In the genomic region with DNA sequence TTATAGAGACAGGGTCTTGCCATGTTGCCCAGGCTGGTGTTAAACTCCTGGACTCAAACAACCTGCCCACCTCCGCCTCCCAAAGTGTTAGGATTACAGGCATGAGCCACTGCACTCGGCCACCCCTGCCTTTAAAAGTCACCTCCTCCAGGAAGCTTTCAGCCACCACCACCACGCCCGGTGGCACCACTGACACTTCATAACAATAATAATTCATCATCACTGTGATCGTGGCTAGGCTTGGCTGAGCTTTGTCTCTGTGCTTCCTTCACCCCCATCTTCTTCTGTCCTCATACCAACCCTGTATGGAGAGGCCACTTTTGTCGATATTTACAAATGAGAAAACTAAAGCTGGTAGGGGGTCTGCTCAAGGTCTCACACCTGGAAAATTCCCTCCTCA, we compare ENCODE assay signal across 13 cellular contexts. TPM values are rescaled to one million over a fixed set of nuclear protein-coding genes. Genes with fewer than 3 reads are reported as not detected.
DNase-seq lines count a peak whose midpoint lies in the region; ATAC-seq, FAIRE-seq and TF ChIP-seq lines count a peak whose summit lies in the region.
"Had no signal": no experiment of that assay in that cellular context is flagged by ENCODE, and none has a peak within 500 bp of the region (broad histone marks: within the 10 kb centered on the region; RNA-seq: fewer than 3 reads in every experiment).

No MANE protein-coding gene starts in this region.

- no peaks in the 10 kb centered on the region for H3K27me3 Mint-ChIP-seq in CD4-positive, alpha-beta T cell
- peaks cover 0 to 6% (median 2%) of the 10 kb centered on the region in 5 donors for H3K27me3 Mint-ChIP-seq in naive thymus-derived CD8-positive, alpha-beta T cell

- H3K9me3 ChIP-seq in CD4-positive, alpha-beta T cell (ENCODE audit: control insufficient read depth, low read length), result no peaks in the 10 kb centered on the region
- no peaks in the 10 kb centered on the region for H3K9me3 ChIP-seq in gastroesophageal sphincter
- H3K9me3 ChIP-seq: neutrophil, spleen had no signal

- TF ChIP-seq CTCF in CD4-positive, alpha-beta T cell (IDR thresholded peaks at IDR 0.05), result no peak
- TF ChIP-seq CTCF in gastroesophageal sphincter (IDR thresholded peaks at IDR 0.05), result no peak

- WGBS in gastroesophageal sphincter (ENCODE audit: low coverage in 1 of 2), 2 donors, result 68 to 69% methylated on average over 3 to 5 of the region's 6 CpGs

- CTCF ChIA-PET in CD4-positive, alpha-beta T cell (lab: Charles Lee), result no interaction called here

- no peak for ATAC-seq in CD4-positive, alpha-beta T cell (ENCODE audit: poor library complexity)
- ATAC-seq in activated naive CD4-positive, alpha-beta T cell treated with anti-CD3 and anti-CD28 coated beads, Interleukin-2, amount 50 U/mL, for 72 hours, result peak; percentile 39 to 55
- ATAC-seq in naive thymus-derived CD8-positive, alpha-beta T cell, result no peak
- no peak for ATAC-seq in gastroesophageal sphincter

- H3K36me3 ChIP-seq in gastroesophageal sphincter, result no peaks in the 10 kb centered on the region
- H3K36me3 ChIP-seq: neutrophil, spleen had no signal

- no peak overlapping the region for H3K4me3 ChIP-seq in gastroesophageal sphincter

- no peak for DNase-seq in CD4-positive, alpha-beta T cell
- DNase-seq in NAMALWA (ENCODE audit: low spot score) (peak; percentile 29), GM12892 (ENCODE audit: insufficient read length) (no peak), foreskin melanocyte (no peak)
- no peak for DNase-seq in activated naive CD4-positive, alpha-beta T cell treated with anti-CD3 and anti-CD28 coated beads, Interleukin-2, amount 50 U/mL, for 72 hours (ENCODE audit: low spot score in 2 of 2)
- no peak for DNase-seq in naive thymus-derived CD8-positive, alpha-beta T cell
- no peak for DNase-seq in effector CD4-positive, alpha-beta T cell
- DNase-seq: H7, NCI-H2029 treated with DMSO at 0.1 percent for 48 hours, spleen had no signal

- H3K27me3 ChIP-seq in CD4-positive, alpha-beta T cell (ENCODE audit: control insufficient read depth, insufficient read depth, low read length), result no peaks in the 10 kb centered on the region
- no peaks in the 10 kb centered on the region for H3K27me3 ChIP-seq in gastroesophageal sphincter

- TF ChIP-seq POLR2A in GM12892 (IDR thresholded peaks at IDR 0.05; ENCODE audit: low read depth, low read length), result no peak
- no peak for TF ChIP-seq POLR2A in gastroesophageal sphincter (IDR thresholded peaks at IDR 0.05)

- H3K4me1 ChIP-seq in gastroesophageal sphincter, result peaks cover 0 to 39% (median 15%) of the 10 kb centered on the region in 3 donors

- H3K4me1 Mint-ChIP-seq in CD4-positive, alpha-beta T cell (ENCODE audit: low read depth), result peaks cover 51% of the 10 kb centered on the region
- peaks cover 24 to 47% (median 44%) of the 10 kb centered on the region in 4 donors for H3K4me1 Mint-ChIP-seq in naive thymus-derived CD8-positive, alpha-beta T cell

- no peaks in the 10 kb centered on the region for H3K36me3 Mint-ChIP-seq in CD4-positive, alpha-beta T cell (ENCODE audit: low read depth)
- H3K36me3 Mint-ChIP-seq in activated naive CD4-positive, alpha-beta T cell treated with anti-CD3 and anti-CD28 coated beads, Interleukin-2, amount 50 U/mL, for 72 hours, result no peaks in the 10 kb centered on the region
- H3K36me3 Mint-ChIP-seq in naive thymus-derived CD8-positive, alpha-beta T cell, result no peaks in the 10 kb centered on the region

- no peak for TF ChIP-seq EP300 in gastroesophageal sphincter (IDR thresholded peaks at IDR 0.05)

- POLR2A ChIA-PET in CD4-positive, alpha-beta T cell (lab: Charles Lee), result interaction anchor here (1.0 to 1.4 kb wide), 2 partner anchors 9 to 22 kb away, joined by 3 to 5 read pairs; no protein-coding TSS in a partner anchor
- POLR2A ChIA-PET in naive thymus-derived CD8-positive, alpha-beta T cell (lab: Charles Lee), result interaction anchor here (1.2 to 1.4 kb wide), 2 partner anchors 12 to 14 kb away, joined by 3 to 6 read pairs; no protein-coding TSS in a partner anchor

- peak overlapping the region; percentile 70 for H3K4me3 Mint-ChIP-seq in CD4-positive, alpha-beta T cell
- peak overlapping the region; percentile 33 to 82 (median 74) for H3K4me3 Mint-ChIP-seq in naive thymus-derived CD8-positive, alpha-beta T cell

- intact Hi-C loops in CD4-positive, alpha-beta T cell (cut with DNase I, micrococcal nuclease), result loop anchor here in 1 of 2 experiments (1.0 kb wide), 1 partner anchor 12 kb away; a partner anchor contains a TSS

- no peak overlapping the region for H3K27ac ChIP-seq in CD4-positive, alpha-beta T cell (ENCODE audit: low read depth, low read length)
- no peak overlapping the region for H3K27ac ChIP-seq in gastroesophageal sphincter
- H3K27ac ChIP-seq: neutrophil had no signal

- no peaks in the 10 kb centered on the region for H3K9me3 Mint-ChIP-seq in CD4-positive, alpha-beta T cell
- no peaks in the 10 kb centered on the region for H3K9me3 Mint-ChIP-seq in activated naive CD4-positive, alpha-beta T cell treated with anti-CD3 and anti-CD28 coated beads, Interleukin-2, amount 50 U/mL, for 72 hours
- H3K9me3 Mint-ChIP-seq in naive thymus-derived CD8-positive, alpha-beta T cell, result no peaks in the 10 kb centered on the region

- no peak for FAIRE-seq in GM12892 (lab: Jason Lieb, UNC)
- FAIRE-seq: keratinocyte had no signal

- H3K27ac Mint-ChIP-seq in CD4-positive, alpha-beta T cell, result peak overlapping the region; percentile 16
- no peak overlapping the region for H3K27ac Mint-ChIP-seq in activated naive CD4-positive, alpha-beta T cell treated with anti-CD3 and anti-CD28 coated beads, Interleukin-2, amount 50 U/mL, for 72 hours
- H3K27ac Mint-ChIP-seq in naive thymus-derived CD8-positive, alpha-beta T cell, result peak overlapping the region in 7 of 10 donors; percentile 3 to 89 (median 54)

RNA-seq across cellular contexts. Expression of a gene that starts 12.8 kb away (rescaled TPM):
- total RNA-seq in CD4-positive, alpha-beta T cell, result under 1 TPM in 1 of 2 experiments, not detected in 1; 0.22 TPM
- under 1 TPM; 0.07 to 0.16 TPM for total RNA-seq in activated naive CD4-positive, alpha-beta T cell treated with anti-CD3 and anti-CD28 coated beads, Interleukin-2, amount 50 U/mL, for 72 hours
- total RNA-seq in naive thymus-derived CD8-positive, alpha-beta T cell, result not detected
- polyA plus RNA-seq in naive thymus-derived CD8-positive, alpha-beta T cell, result not detected
- not detected for polyA plus RNA-seq in GM12892 (2012; ENCODE audit: missing spikeins)
- total RNA-seq in gastroesophageal sphincter, result 10 to 100 TPM in 2 of 4 donors, 1 to 10 TPM in 2; 8.9 to 16.1 (median 12.4) TPM

RNA-seq across cellular contexts. Expression of a gene that starts 43.8 kb away (rescaled TPM):
- total RNA-seq in CD4-positive, alpha-beta T cell, result 1 to 10 TPM; 3.8 to 5.8 TPM
- 10 to 100 TPM in 1 of 2 donors, 1 to 10 TPM in 1; 8.4 to 10.1 TPM for total RNA-seq in activated naive CD4-positive, alpha-beta T cell treated with anti-CD3 and anti-CD28 coated beads, Interleukin-2, amount 50 U/mL, for 72 hours
- total RNA-seq in naive thymus-derived CD8-positive, alpha-beta T cell, result 10 to 100 TPM; 11.9 to 12.7 TPM
- 1 to 10 TPM; 6.4 to 8.9 (median 7.7) TPM for polyA plus RNA-seq in naive thymus-derived CD8-positive, alpha-beta T cell
- polyA plus RNA-seq in GM12892 (2012; ENCODE audit: missing spikeins), result 0.93 TPM
- 1 to 10 TPM; 2.8 to 3.6 (median 3.4) TPM for total RNA-seq in gastroesophageal sphincter

Comparison
In these comparisons a context has a peak if more than half of its experiments do, and no peak if none do; other contexts are left out.
1. ATAC-seq: peak in activated naive CD4-positive, alpha-beta T cell treated with anti-CD3 and anti-CD28 coated beads, Interleukin-2, amount 50 U/mL, for 72 hours (2 of 2); none in CD4-positive, alpha-beta T cell (single experiment), naive thymus-derived CD8-positive, alpha-beta T cell (0 of 2) and gastroesophageal sphincter (single experiment).
2. H3K27ac Mint-ChIP-seq: peak in CD4-positive, alpha-beta T cell (single experiment) and naive thymus-derived CD8-positive, alpha-beta T cell (7 of 10); none in activated naive CD4-positive, alpha-beta T cell treated with anti-CD3 and anti-CD28 coated beads, Interleukin-2, amount 50 U/mL, for 72 hours (0 of 2).
3. RNA of a gene that starts 12.8 kb away (total RNA-seq): 8.9 to 16.1 TPM in gastroesophageal sphincter; 0.22 TPM in CD4-positive, alpha-beta T cell, 0.07 to 0.16 TPM in activated naive CD4-positive, alpha-beta T cell treated with anti-CD3 and anti-CD28 coated beads, Interleukin-2, amount 50 U/mL, for 72 hours and not detected in naive thymus-derived CD8-positive, alpha-beta T cell; every median in the first group is over 4 times any median in the second.